Comparison of ENCODE assay signal across 11 cellular contexts in the genomic region with DNA sequence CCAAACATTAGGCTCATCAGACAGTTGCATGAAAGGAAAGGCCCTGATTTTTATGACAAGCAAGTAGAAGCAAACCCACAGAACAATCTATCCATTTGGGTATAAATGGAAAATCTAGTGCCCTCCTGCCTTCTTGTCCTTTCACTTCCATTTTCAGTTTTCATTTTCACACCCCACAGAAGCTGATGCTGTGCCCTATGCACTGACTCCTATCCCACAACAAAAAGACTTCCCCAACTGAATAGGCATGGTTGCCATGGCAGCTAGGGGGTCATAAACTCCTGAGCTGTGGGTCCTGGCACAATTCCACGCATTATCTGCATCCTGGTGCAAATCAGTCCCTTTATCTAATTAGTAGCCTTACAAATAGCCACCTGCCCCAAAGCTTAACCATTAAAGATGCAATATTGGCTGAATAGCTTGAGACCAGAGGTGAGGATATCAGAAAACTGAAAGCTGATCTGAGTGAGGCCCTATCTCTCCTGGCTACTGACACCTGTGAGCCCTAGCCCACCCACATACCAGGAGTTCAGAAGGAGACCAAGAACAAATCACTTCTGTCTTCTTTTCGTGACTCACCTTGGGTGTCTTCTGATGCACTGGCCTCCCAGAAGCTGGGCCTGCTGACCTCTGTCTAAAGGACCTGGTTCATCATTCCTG. TPM values are rescaled to one million over a fixed set of nuclear protein-coding genes. Genes with fewer than 3 reads are reported as not detected.
A peak's percentile ranks its signal among the peaks of the same experiment; 100 is the strongest.
DNase-seq lines count a peak whose midpoint lies in the region; ATAC-seq, FAIRE-seq and TF ChIP-seq lines count a peak whose summit lies in the region.
"Had no signal": no experiment of that assay in that cellular context is flagged by ENCODE, and none has a peak within 500 bp of the region (broad histone marks: within the 10 kb centered on the region; RNA-seq: fewer than 3 reads in every experiment).

No MANE protein-coding gene starts in this region.

- intact Hi-C loops in activated CD4-positive, alpha-beta memory T cell treated with anti-CD3 and anti-CD28 coated beads for 36 hours (cut with micrococcal nuclease) = no loop called here

- peaks cover 2% of the 10 kb centered on the region; the same call in 1 of the 2 replicates for H3K9me3 ChIP-seq in MG63

- H3K27ac Mint-ChIP-seq in activated T-helper 17 cell treated with anti-CD3 and anti-CD28 coated beads, Interleukin-2, amount 50 U/mL, for 72 hours = peak overlapping the region; percentile 58
- H3K27ac Mint-ChIP-seq in activated CD4-positive, alpha-beta memory T cell treated with anti-CD3 and anti-CD28 coated beads for 36 hours = no peak overlapping the region
- H3K27ac Mint-ChIP-seq in progenitor cell of endocrine pancreas = no peak overlapping the region

- peaks cover 11% of the 10 kb centered on the region for H3K4me1 Mint-ChIP-seq in activated T-helper 17 cell treated with anti-CD3 and anti-CD28 coated beads, Interleukin-2, amount 50 U/mL, for 72 hours
- peaks cover 6% of the 10 kb centered on the region for H3K4me1 Mint-ChIP-seq in activated CD4-positive, alpha-beta memory T cell treated with anti-CD3 and anti-CD28 coated beads for 36 hours (ENCODE audit: low read depth)
- H3K4me1 Mint-ChIP-seq in progenitor cell of endocrine pancreas (ENCODE audit: low read depth) = peaks cover 18% of the 10 kb centered on the region

- no peaks in the 10 kb centered on the region for H3K36me3 Mint-ChIP-seq in activated T-helper 17 cell treated with anti-CD3 and anti-CD28 coated beads, Interleukin-2, amount 50 U/mL, for 72 hours (ENCODE audit: low read depth)
- no peaks in the 10 kb centered on the region for H3K36me3 Mint-ChIP-seq in activated CD4-positive, alpha-beta memory T cell treated with anti-CD3 and anti-CD28 coated beads for 36 hours
- H3K36me3 Mint-ChIP-seq in progenitor cell of endocrine pancreas (ENCODE audit: insufficient read depth) = no peaks in the 10 kb centered on the region

- POLR2A ChIA-PET in activated CD4-positive, alpha-beta memory T cell treated with anti-CD3 and anti-CD28 coated beads for 36 hours (lab: Charles Lee) = no interaction called here

- H3K36me3 ChIP-seq in MG63 = no peaks in the 10 kb centered on the region

- CTCF ChIA-PET in activated CD4-positive, alpha-beta memory T cell treated with anti-CD3 and anti-CD28 coated beads for 36 hours (lab: Charles Lee) = no interaction called here

- no peaks in the 10 kb centered on the region for H3K27me3 ChIP-seq in MG63

- H3K4me3 ChIP-seq in MG63 = no peak overlapping the region

- H3K4me3 Mint-ChIP-seq in activated T-helper 17 cell treated with anti-CD3 and anti-CD28 coated beads, Interleukin-2, amount 50 U/mL, for 72 hours = no peak overlapping the region
- no peak overlapping the region for H3K4me3 Mint-ChIP-seq in activated CD4-positive, alpha-beta memory T cell treated with anti-CD3 and anti-CD28 coated beads for 36 hours
- no peak overlapping the region for H3K4me3 Mint-ChIP-seq in progenitor cell of endocrine pancreas (ENCODE audit: low read depth)

- ATAC-seq in GM18508 (IDR thresholded peaks at IDR 0.05; ENCODE audit: insufficient read depth, unreplicated experiment) (peak; percentile 49), GM19468 (IDR thresholded peaks at IDR 0.05; ENCODE audit: extremely low read depth, unreplicated experiment) (peak; percentile 60), HG03097 (IDR thresholded peaks at IDR 0.05; ENCODE audit: low FRiP score, unreplicated experiment) (peak; percentile 78)
- ATAC-seq in activated T-helper 17 cell treated with anti-CD3 and anti-CD28 coated beads, Interleukin-2, amount 50 U/mL, for 72 hours (replicated peaks) = peak; percentile 79

- no peak for TF ChIP-seq CTCF in progenitor cell of endocrine pancreas (IDR thresholded peaks at IDR 0.05; ENCODE audit: unreplicated experiment)

- FAIRE-seq in HTR-8/SVneo (lab: Jason Lieb, UNC) = no peak
- FAIRE-seq: G401.6 had no signal

- H3K9me3 Mint-ChIP-seq in activated T-helper 17 cell treated with anti-CD3 and anti-CD28 coated beads, Interleukin-2, amount 50 U/mL, for 72 hours = no peaks in the 10 kb centered on the region
- peaks cover 7% of the 10 kb centered on the region for H3K9me3 Mint-ChIP-seq in activated CD4-positive, alpha-beta memory T cell treated with anti-CD3 and anti-CD28 coated beads for 36 hours
- peaks cover 14% of the 10 kb centered on the region for H3K9me3 Mint-ChIP-seq in progenitor cell of endocrine pancreas (ENCODE audit: low read depth)

- no peaks in the 10 kb centered on the region for H3K27me3 Mint-ChIP-seq in activated T-helper 17 cell treated with anti-CD3 and anti-CD28 coated beads, Interleukin-2, amount 50 U/mL, for 72 hours
- H3K27me3 Mint-ChIP-seq in activated CD4-positive, alpha-beta memory T cell treated with anti-CD3 and anti-CD28 coated beads for 36 hours = no peaks in the 10 kb centered on the region
- no peaks in the 10 kb centered on the region for H3K27me3 Mint-ChIP-seq in progenitor cell of endocrine pancreas

- DNase-seq in HTR-8/SVneo (ENCODE audit: insufficient read length, low spot score) = no peak
- DNase-seq in activated CD4-positive, alpha-beta memory T cell treated with anti-CD3 and anti-CD28 coated beads for 36 hours = no peak
- no peak for DNase-seq in MG63
- DNase-seq in progenitor cell of endocrine pancreas (ENCODE audit: low spot score, unreplicated experiment) = no peak
- DNase-seq: Karpas-422 had no signal

RNA-seq across cellular contexts. Expression of a gene that starts 34.9 kb away (rescaled TPM):
- total RNA-seq in activated T-helper 17 cell treated with anti-CD3 and anti-CD28 coated beads, Interleukin-2, amount 50 U/mL, for 72 hours = under 1 TPM in 1 of 2 donors, not detected in 1; 0.09 TPM
- not detected for total RNA-seq in activated CD4-positive, alpha-beta memory T cell treated with anti-CD3 and anti-CD28 coated beads for 36 hours
- not detected in 2 replicates for total RNA-seq in MG63 (2014; rRNA removed; shearing (Covaris generic); ENCODE audit: low replicate concordance)
- 1.4 and 2.3 TPM in 2 replicates for total RNA-seq in progenitor cell of endocrine pancreas
- total RNA-seq: epithelial cell of proximal tubule had no signal
